ENCODE assay signal across 16 cellular contexts in the genomic region with DNA sequence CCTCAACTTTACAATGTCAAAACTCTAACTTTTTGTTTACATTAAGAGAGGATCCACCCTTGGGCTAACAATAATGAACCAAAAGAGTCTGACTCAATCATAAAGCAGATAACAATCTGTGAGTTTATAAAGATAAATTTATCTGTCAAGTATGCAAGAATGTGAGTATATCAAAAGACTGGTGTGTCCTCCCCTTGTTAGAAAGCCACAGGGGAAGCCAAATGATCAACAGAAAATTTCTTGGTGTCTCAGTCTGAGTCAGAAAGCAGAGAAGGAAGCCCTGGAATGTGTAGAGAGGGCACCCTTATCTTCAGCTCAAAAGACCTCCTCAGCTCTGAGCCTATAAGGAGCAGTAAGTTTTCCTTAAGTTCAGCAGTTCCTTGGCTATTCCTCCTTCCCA. TPM values are rescaled to one million over a fixed set of nuclear protein-coding genes. Genes with fewer than 3 reads are reported as not detected.
A peak's percentile ranks its signal among the peaks of the same experiment; 100 is the strongest.
DNase-seq lines count a peak whose midpoint lies in the region; ATAC-seq and TF ChIP-seq lines count a peak whose summit lies in the region.
"Had no signal": no experiment of that assay in that cellular context is flagged by ENCODE, and none has a peak within 500 bp of the region (broad histone marks: within the 10 kb centered on the region; RNA-seq: fewer than 3 reads in every experiment).

No MANE protein-coding gene starts in this region.

- H3K36me3 Mint-ChIP-seq in activated CD8-positive, alpha-beta memory T cell treated with anti-CD3 and anti-CD28 coated beads, Interleukin-2, amount 10 ng/mL, durations not matched to agents 7 days and 5 days: no peaks in the 10 kb centered on the region

- H3K4me2 ChIP-seq in smooth muscle cell: peak overlapping the region; percentile 63

- CTCF ChIA-PET in activated CD8-positive, alpha-beta memory T cell treated with anti-CD3 and anti-CD28 coated beads, Interleukin-2, amount 10 ng/mL, durations not matched to agents 7 days and 5 days (lab: Charles Lee): interaction anchor here (1.1 to 8.5 kb wide), 4 partner anchors 46 to 72 kb away, joined by 3 to 181 read pairs (median 4); a partner anchor contains a TSS

- H3K36me3 ChIP-seq in smooth muscle cell (ENCODE audit: low read depth): no peaks in the 10 kb centered on the region
- H3K36me3 ChIP-seq: heart right ventricle had no signal

- peaks cover 15% of the 10 kb centered on the region for H3F3A ChIP-seq in smooth muscle cell (ENCODE audit: low read depth)

- no peak overlapping the region for H3K27ac Mint-ChIP-seq in activated CD8-positive, alpha-beta memory T cell treated with anti-CD3 and anti-CD28 coated beads, Interleukin-2, amount 10 ng/mL, durations not matched to agents 7 days and 5 days
- H3K27ac Mint-ChIP-seq: H9 had no signal

- no peak for TF ChIP-seq POLR2A in GM18505 (IDR thresholded peaks at IDR 0.05; ENCODE audit: borderline replicate concordance, extremely low read depth, insufficient read depth, insufficient read length)

- no peaks in the 10 kb centered on the region for H3K27me3 ChIP-seq in smooth muscle cell (ENCODE audit: low read depth)

- no peak overlapping the region for H3K9ac ChIP-seq in smooth muscle cell (ENCODE audit: low read depth)

- peaks cover 43% of the 10 kb centered on the region for H3K27me3 Mint-ChIP-seq in activated CD8-positive, alpha-beta memory T cell treated with anti-CD3 and anti-CD28 coated beads, Interleukin-2, amount 10 ng/mL, durations not matched to agents 7 days and 5 days

- TF ChIP-seq CTCF in choroid plexus epithelial cell (conservative IDR thresholded peaks at IDR 0.05; ENCODE audit: low read depth, low read length): no peak
- TF ChIP-seq CTCF in smooth muscle cell (IDR thresholded peaks at IDR 0.05; ENCODE audit: borderline replicate concordance, insufficient read depth, poor library complexity, severe bottlenecking): no peak

- ATAC-seq in activated CD8-positive, alpha-beta memory T cell treated with anti-CD3 and anti-CD28 coated beads, Interleukin-2, amount 10 ng/mL, durations not matched to agents 7 days and 5 days: peak; percentile 85
- no peak for ATAC-seq in GM18868 (IDR thresholded peaks at IDR 0.05; ENCODE audit: unreplicated experiment)
- no peak for ATAC-seq in GM19452 (IDR thresholded peaks at IDR 0.05; ENCODE audit: unreplicated experiment)
- ATAC-seq in GM18505 (IDR thresholded peaks at IDR 0.05; ENCODE audit: unreplicated experiment): no peak
- ATAC-seq: heart right ventricle had no signal

- H4K20me1 ChIP-seq in smooth muscle cell (ENCODE audit: low read depth): no peaks in the 10 kb centered on the region

- no peaks in the 10 kb centered on the region for H3K9me3 ChIP-seq in smooth muscle cell (replicated peaks; ENCODE audit: low read depth)
- H3K9me3 ChIP-seq: heart right ventricle had no signal

- no peak overlapping the region for H3K4me3 Mint-ChIP-seq in activated CD8-positive, alpha-beta memory T cell treated with anti-CD3 and anti-CD28 coated beads, Interleukin-2, amount 10 ng/mL, durations not matched to agents 7 days and 5 days
- H3K4me3 Mint-ChIP-seq: H9, neural crest cell had no signal

- peaks cover 22% of the 10 kb centered on the region for H3K4me1 ChIP-seq in smooth muscle cell (ENCODE audit: low read depth)

- H3K27ac ChIP-seq in smooth muscle cell (ENCODE audit: low read depth): peak overlapping the region; percentile 47
- H3K27ac ChIP-seq: heart right ventricle, skin epidermis had no signal

- peaks cover 17% of the 10 kb centered on the region for H3K4me1 Mint-ChIP-seq in activated CD8-positive, alpha-beta memory T cell treated with anti-CD3 and anti-CD28 coated beads, Interleukin-2, amount 10 ng/mL, durations not matched to agents 7 days and 5 days

- H3K4me3 ChIP-seq in choroid plexus epithelial cell (ENCODE audit: low read depth, low read length) (no peak overlapping the region), smooth muscle cell (no peak overlapping the region)
- H3K4me3 ChIP-seq: heart right ventricle, skin epidermis had no signal

- no peak overlapping the region for H2AFZ ChIP-seq in smooth muscle cell (ENCODE audit: low read depth)

- peak; percentile 45 for DNase-seq in activated CD8-positive, alpha-beta memory T cell treated with anti-CD3 and anti-CD28 coated beads, Interleukin-2, amount 10 ng/mL, durations not matched to agents 7 days and 5 days
- no peak for DNase-seq in activated CD8-positive, alpha-beta memory T cell treated with anti-CD3 and anti-CD28 coated beads, Interleukin-2, amount 50 U/mL, for 4 hours
- DNase-seq in RPMI7951 (ENCODE audit: low read depth) (peak; percentile 83), choroid plexus epithelial cell (ENCODE audit: low read depth) (peak; percentile 58), smooth muscle cell (lab: John Stamatoyannopoulos, UW; ENCODE audit: unreplicated experiment) (no peak)
- DNase-seq: caudate nucleus, H9, heart right ventricle, NCI-H2029 had no signal

- H3K9me3 Mint-ChIP-seq in activated CD8-positive, alpha-beta memory T cell treated with anti-CD3 and anti-CD28 coated beads, Interleukin-2, amount 10 ng/mL, durations not matched to agents 7 days and 5 days (ENCODE audit: low read depth): no peaks in the 10 kb centered on the region
- H3K9me3 Mint-ChIP-seq: H9, neural crest cell had no signal

- no peaks in the 10 kb centered on the region for H3K79me2 ChIP-seq in smooth muscle cell (ENCODE audit: low read depth)

RNA-seq across cellular contexts. Expression of a gene that starts 13.9 kb away (rescaled TPM):
- total RNA-seq in activated CD8-positive, alpha-beta memory T cell treated with anti-CD3 and anti-CD28 coated beads, Interleukin-2, amount 10 ng/mL, durations not matched to agents 7 days and 5 days: 10 to 100 TPM; 18.3 to 20.2 TPM
- 10.6 and 11.5 TPM in 2 replicates for total RNA-seq in RPMI7951 (2014; rRNA removed; shearing (Covaris generic))
- total RNA-seq in smooth muscle cell: 3.7 and 4.6 TPM in 2 replicates
- 1.9 and 3.6 TPM in 2 replicates for polyA plus RNA-seq in smooth muscle cell

RNA-seq across cellular contexts. Expression of a gene that starts 30.3 kb away (rescaled TPM):
- total RNA-seq in activated CD8-positive, alpha-beta memory T cell treated with anti-CD3 and anti-CD28 coated beads, Interleukin-2, amount 10 ng/mL, durations not matched to agents 7 days and 5 days: not detected
- 0.12 TPM in 1 of 2 replicates, not detected in the other for total RNA-seq in RPMI7951 (2014; rRNA removed; shearing (Covaris generic))
- not detected in 2 replicates for total RNA-seq in smooth muscle cell
- 0.14 and 0.97 TPM in 2 replicates for polyA plus RNA-seq in smooth muscle cell
- total RNA-seq: H9, liver, neural crest cell, temporal lobe had no signal

RNA-seq across cellular contexts. Expression of a gene that starts 51.8 kb away (rescaled TPM):
- not detected for total RNA-seq in activated CD8-positive, alpha-beta memory T cell treated with anti-CD3 and anti-CD28 coated beads, Interleukin-2, amount 10 ng/mL, durations not matched to agents 7 days and 5 days
- total RNA-seq in RPMI7951 (2014; rRNA removed; shearing (Covaris generic)): not detected in 2 replicates
- 0.27 TPM in 1 of 2 replicates, not detected in the other for total RNA-seq in smooth muscle cell
- polyA plus RNA-seq in smooth muscle cell: 0.53 and 0.56 TPM in 2 replicates
- total RNA-seq: neural crest cell, temporal lobe had no signal

Comparison
In these comparisons a context has a peak if more than half of its experiments do, and no peak if none do; other contexts are left out.
1. DNase-seq: peak in activated CD8-positive, alpha-beta memory T cell treated with anti-CD3 and anti-CD28 coated beads, Interleukin-2, amount 10 ng/mL, durations not matched to agents 7 days and 5 days (single experiment), RPMI7951 (single experiment) and choroid plexus epithelial cell (single experiment); none in activated CD8-positive, alpha-beta memory T cell treated with anti-CD3 and anti-CD28 coated beads, Interleukin-2, amount 50 U/mL, for 4 hours (single experiment) and smooth muscle cell (single experiment).